20 cellular contexts compared by ENCODE assay signal in genomic region chr13:50928609-50929274, GRCh38. TPM values are rescaled to one million over a fixed set of nuclear protein-coding genes. Genes with fewer than 3 reads are reported as not detected.
A peak's percentile ranks its signal among the peaks of the same experiment; 100 is the strongest.
DNase-seq lines count a peak whose midpoint lies in the region; ATAC-seq and TF ChIP-seq lines count a peak whose summit lies in the region.
"Had no signal": no experiment of that assay in that cellular context is flagged by ENCODE, and none has a peak within 500 bp of the region (broad histone marks: within the 10 kb centered on the region; RNA-seq: fewer than 3 reads in every experiment).

No MANE protein-coding gene starts in this region.

- TF ChIP-seq CTCF in CD4-positive, alpha-beta T cell (IDR thresholded peaks at IDR 0.05), result no peak
- no peak for TF ChIP-seq CTCF in GM23338 (conservative IDR thresholded peaks at IDR 0.05; ENCODE audit: low read depth in 2 of 2)
- TF ChIP-seq CTCF in prostate gland (IDR thresholded peaks at IDR 0.05), result no peak

- H3K4me1 ChIP-seq in GM23338 (ENCODE audit: insufficient read depth) (0 out of 2 replicates have a peak, but pooled peaks cover 3% of the 10 kb centered on the region), prostate gland (replicated peaks) (no peaks in the 10 kb centered on the region)

- ATAC-seq in CD4-positive, alpha-beta T cell (ENCODE audit: poor library complexity), result no peak
- peak; percentile 32; the same call in 1 of the 3 replicates for ATAC-seq in GM23338
- ATAC-seq in T-helper 17 cell, result no peak
- ATAC-seq in GM18520 (IDR thresholded peaks at IDR 0.05; ENCODE audit: unreplicated experiment), result no peak
- ATAC-seq in GM18868 (IDR thresholded peaks at IDR 0.05; ENCODE audit: unreplicated experiment), result no peak
- ATAC-seq: esophagus mucosa; pancreas; stimulated activated naive CD8-positive, alpha-beta T cell treated with anti-CD3 and anti-CD28 coated beads, Interleukin-15, amount 100 ng/mL, for 72 hours had no signal

- peaks cover 22% of the 10 kb centered on the region for H3K79me2 ChIP-seq in GM23338 (replicated peaks; ENCODE audit: insufficient read depth)

- H3K9me2 ChIP-seq in GM23338 (ENCODE audit: insufficient read depth), result no peaks in the 10 kb centered on the region

- H3K4me2 ChIP-seq in GM23338, result no peak overlapping the region

- peaks cover 80% of the 10 kb centered on the region for H3K36me3 Mint-ChIP-seq in CD4-positive, alpha-beta T cell (ENCODE audit: low read depth)
- H3K36me3 Mint-ChIP-seq in GM23338 (ENCODE audit: low read depth) (peaks cover 18% of the 10 kb centered on the region), T-helper 17 cell (ENCODE audit: low read depth) (peaks cover 9% of the 10 kb centered on the region)

- peaks cover 9% of the 10 kb centered on the region for H3K9me3 ChIP-seq in CD4-positive, alpha-beta T cell (ENCODE audit: control insufficient read depth, low read length)
- no peaks in the 10 kb centered on the region for H3K9me3 ChIP-seq in T-helper 17 cell (ENCODE audit: control insufficient read depth, low read length, poor library complexity, severe bottlenecking)
- no peaks in the 10 kb centered on the region for H3K9me3 ChIP-seq in prostate gland
- H3K9me3 ChIP-seq: pancreas had no signal

- H3K27ac Mint-ChIP-seq in CD4-positive, alpha-beta T cell, result peak overlapping the region; percentile 64
- peak overlapping the region; percentile 29; the same call in 1 of the 2 replicates for H3K27ac Mint-ChIP-seq in GM23338
- peak overlapping the region; percentile 51 for H3K27ac Mint-ChIP-seq in T-helper 17 cell
- H3K27ac Mint-ChIP-seq: stimulated activated naive CD8-positive, alpha-beta T cell treated with anti-CD3 and anti-CD28 coated beads, Interleukin-15, amount 100 ng/mL, for 72 hours had no signal

- POLR2A ChIA-PET in CD4-positive, alpha-beta T cell (lab: Charles Lee), result interaction anchor here (0.6 kb wide), 1 partner anchor 20 kb away, joined by 3 read pairs; no protein-coding TSS in a partner anchor

- intact Hi-C loops in CD4-positive, alpha-beta T cell (cut with DNase I, micrococcal nuclease), result no loop called here
- intact Hi-C loops in prostate gland (cut with DNase I), result no loop called here

- 70% methylated on average over 2 of the region's 2 CpGs for WGBS in prostate gland

- H3K36me3 ChIP-seq in GM23338 (ENCODE audit: insufficient read depth), result no peaks in the 10 kb centered on the region; the same call in 1 of the 2 replicates
- H3K36me3 ChIP-seq in prostate gland, result no peaks in the 10 kb centered on the region
- H3K36me3 ChIP-seq: pancreas had no signal

- no peaks in the 10 kb centered on the region for H3F3A ChIP-seq in GM23338 (replicated peaks; ENCODE audit: low read depth)

- TF ChIP-seq POLR2A in prostate gland (IDR thresholded peaks at IDR 0.05), result no peak

- H3K27ac ChIP-seq in CD4-positive, alpha-beta T cell (ENCODE audit: low read depth, low read length), result no peak overlapping the region
- no peak overlapping the region for H3K27ac ChIP-seq in GM23338 (ENCODE audit: low read depth)
- H3K27ac ChIP-seq in prostate gland, result no peak overlapping the region
- H3K27ac ChIP-seq: lower lobe of right lung, pancreas, upper lobe of right lung had no signal

- DNase-seq in CD4-positive, alpha-beta T cell, result no peak
- DNase-seq in GM23338 (ENCODE audit: low spot score) (no peak), T-helper 17 cell (no peak), fibroblast of peridontal ligament (ENCODE audit: extremely low read depth) (peak; percentile 24), islet precursor cell (no peak), prostate gland (ENCODE audit: low spot score) (no peak)
- DNase-seq: activated gamma-delta T cell; Calu3; EL; GOT3; lower lobe of right lung; NCI-H1436; NCI-H748 treated with DMSO at 0.1 percent for 48 hours; pancreas; stimulated activated CD4-positive, alpha-beta T cell treated with anti-CD3 and anti-CD28 coated beads, Interleukin-2, amount 100 ng/mL, for 24 hours; stimulated activated naive CD8-positive, alpha-beta T cell treated with anti-CD3 and anti-CD28 coated beads, Interleukin-15, amount 100 ng/mL, for 72 hours; upper lobe of right lung had no signal

- H3K4me1 Mint-ChIP-seq in CD4-positive, alpha-beta T cell (ENCODE audit: low read depth), result peaks cover 48% of the 10 kb centered on the region
- H3K4me1 Mint-ChIP-seq in GM23338, result peaks cover 19% of the 10 kb centered on the region
- peaks cover 19% of the 10 kb centered on the region for H3K4me1 Mint-ChIP-seq in T-helper 17 cell

- H3K4me3 Mint-ChIP-seq in CD4-positive, alpha-beta T cell, result no peak overlapping the region
- H3K4me3 Mint-ChIP-seq in GM23338 (no peak overlapping the region), T-helper 17 cell (no peak overlapping the region)
- H3K4me3 Mint-ChIP-seq: stimulated activated naive CD8-positive, alpha-beta T cell treated with anti-CD3 and anti-CD28 coated beads, Interleukin-15, amount 100 ng/mL, for 72 hours had no signal

- H3K27me3 Mint-ChIP-seq in CD4-positive, alpha-beta T cell, result no peaks in the 10 kb centered on the region
- H3K27me3 Mint-ChIP-seq in GM23338 (ENCODE audit: insufficient read depth, low read depth, poor library complexity) (no peaks in the 10 kb centered on the region), T-helper 17 cell (no peaks in the 10 kb centered on the region)
- H3K27me3 Mint-ChIP-seq: stimulated activated naive CD8-positive, alpha-beta T cell treated with anti-CD3 and anti-CD28 coated beads, Interleukin-15, amount 100 ng/mL, for 72 hours had no signal

- H2AFZ ChIP-seq in GM23338, result no peak overlapping the region

- no peak overlapping the region for H3K4me3 ChIP-seq in GM23338
- no peak overlapping the region for H3K4me3 ChIP-seq in prostate gland
- H3K4me3 ChIP-seq: lower lobe of right lung, pancreas, upper lobe of right lung had no signal

- H4K20me1 ChIP-seq in GM23338 (replicated peaks; ENCODE audit: insufficient read depth), result no peaks in the 10 kb centered on the region

- peaks cover 8% of the 10 kb centered on the region for H3K9me3 Mint-ChIP-seq in CD4-positive, alpha-beta T cell
- H3K9me3 Mint-ChIP-seq in GM23338, result peaks cover 23% of the 10 kb centered on the region

- CTCF ChIA-PET in CD4-positive, alpha-beta T cell (lab: Charles Lee), result interaction anchor here (0.7 to 1.9 kb wide), 3 partner anchors 13 to 1123 kb away, joined by 3 to 4 read pairs (median 4); no protein-coding TSS in a partner anchor

- H3K27me3 ChIP-seq in CD4-positive, alpha-beta T cell (ENCODE audit: control insufficient read depth, insufficient read depth, low read length), result no peaks in the 10 kb centered on the region
- no peaks in the 10 kb centered on the region for H3K27me3 ChIP-seq in GM23338 (ENCODE audit: insufficient read depth)
- H3K27me3 ChIP-seq in prostate gland (replicated peaks; ENCODE audit: insufficient read depth), result no peaks in the 10 kb centered on the region
- H3K27me3 ChIP-seq: pancreas, upper lobe of right lung had no signal

TF ChIP-seq in GM23338, 12 proteins besides CTCF, POLR2A, EP300 and RAD21 (continues in another document):
- no peak for TF ChIP-seq ZNF114 (CRISPR knock-in tag; IDR thresholded peaks at IDR 0.05)

RNA-seq across cellular contexts. Expression of gene RNASEH2B, which starts 19.2 kb away (rescaled TPM):
- total RNA-seq in CD4-positive, alpha-beta T cell, result 10 to 100 TPM; 68.4 to 74.6 TPM
- total RNA-seq in GM23338 (2014; rRNA removed; shearing (Covaris generic)), result 39.0 and 54.2 TPM in 2 replicates
- 64.8 and 73.4 TPM in 2 replicates for polyA plus RNA-seq in GM23338 (2016; fragmentation: Nextera tagmentation; extraction: Ambion mirVana)
- total RNA-seq in T-helper 17 cell (10 to 100 TPM; 64.2 to 66.0 TPM), prostate gland (10 to 100 TPM; 34.1 to 54.9 TPM)
